In genomic region chr20:58531657-58532056, GRCh38 we compare ENCODE assay signal across 36 cellular contexts. TPM values are rescaled to one million over a fixed set of nuclear protein-coding genes. Genes with fewer than 3 reads are reported as not detected.
"Had no signal": no experiment of that assay in that cellular context is flagged by ENCODE, and none has a peak within 500 bp of the region (broad histone marks: within the 10 kb centered on the region; RNA-seq: fewer than 3 reads in every experiment).

No MANE protein-coding gene starts in this region.

- H3K9ac ChIP-seq: KMS-11 had no signal

- DNase-seq: Karpas-422, Kasumi-1, MG63, MM.1S, MV-4-11, NCI-H1048, NCI-H1092, NCI-H1092 treated with DMSO at 0.1 percent for 48 hours, NCI-H1105, NCI-H1105 treated with DMSO at 0.1 percent for 48 hours, NCI-H1417, NCI-H1417 treated with DMSO at 0.1 percent for 48 hours, NCI-H1436, NCI-H1436 treated with DMSO at 0.1 percent for 48 hours, NCI-H146, NCI-H1694, NCI-H1694 treated with DMSO at 0.1 percent for 48 hours, NCI-H187, NCI-H187 treated with DMSO at 0.1 percent for 48 hours, NCI-H1930, NCI-H2029, NCI-H2029 treated with DMSO at 0.1 percent for 48 hours, NCI-H2081, NCI-H2081 treated with DMSO at 0.1 percent for 48 hours, NCI-H2107, NCI-H2171, NCI-H2171 treated with DMSO at 0.1 percent for 48 hours, NCI-H2227 treated with DMSO at 0.1 percent for 48 hours, NCI-H226, NCI-H345, NCI-H446, NCI-H446 treated with DMSO at 0.1 percent for 48 hours, NCI-H510A, NCI-H510A treated with DMSO at 0.1 percent for 48 hours had no signal

- H3K36me3 ChIP-seq: MG63 had no signal

- H3K27ac ChIP-seq: KMS-11 had no signal

- H3K4me3 ChIP-seq: MG63 had no signal

- H3K27me3 ChIP-seq: MG63 had no signal

- H3K4me2 ChIP-seq: KMS-11 had no signal

RNA-seq across cellular contexts. Expression of gene APCDD1L, which starts 16.5 kb away (rescaled TPM):
- total RNA-seq: NCI-H460 had no signal
